ENCODE assay signal across 8 cellular contexts in genomic region chr3:16897254-16897926, GRCh38. TPM values are rescaled to one million over a fixed set of nuclear protein-coding genes. Genes with fewer than 3 reads are reported as not detected.
DNase-seq lines count a peak whose midpoint lies in the region; ATAC-seq and TF ChIP-seq lines count a peak whose summit lies in the region.

No MANE protein-coding gene starts in this region.

- peak; percentile 80 for ATAC-seq in HG02642 (IDR thresholded peaks at IDR 0.05; ENCODE audit: poor library complexity, unreplicated experiment)
- ATAC-seq in foreskin keratinocyte = peak; percentile 57
- no peak for ATAC-seq in aorta (ENCODE audit: low FRiP score)

- H3K27me3 ChIP-seq in foreskin keratinocyte = no peaks in the 10 kb centered on the region
- no peaks in the 10 kb centered on the region for H3K27me3 ChIP-seq in aorta (ENCODE audit: control insufficient read depth in 1 of 2, insufficient read depth in 2 of 2, low read length in 1 of 2)

- DNase-seq in activated gamma-delta T cell treated with Interleukin-2 at 50 U/mL for 16 hours (peak; percentile 50), activated gamma-delta T cell (lab: John Stamatoyannopoulos, UW) (no peak), NCI-H69 (lab: John Stamatoyannopoulos, UW) (peak; percentile 75), foreskin keratinocyte (peak in 1 of 2 donors; percentile 44), DMS79 treated with DMSO at 0.1 percent for 48 hours (lab: John Stamatoyannopoulos, UW) (no peak), aorta (no peak), GM10266 (ENCODE audit: extremely low spot score) (no peak)

- no peaks in the 10 kb centered on the region for H3K9me3 ChIP-seq in aorta (ENCODE audit: control insufficient read depth, low read length)

- H3K4me1 ChIP-seq in foreskin keratinocyte (no peaks in the 10 kb centered on the region), aorta (ENCODE audit: control insufficient read depth in 1 of 2, insufficient read depth in 2 of 2, low read length in 2 of 2) (peaks cover 0 to 1% of the 10 kb centered on the region in 2 donors)

- TF ChIP-seq CTCF in foreskin keratinocyte (conservative IDR thresholded peaks at IDR 0.05) (no peak), GM10266 (IDR thresholded peaks at IDR 0.05; ENCODE audit: control insufficient read depth, insufficient read depth, low read depth, missing control alignments) (no peak)

- H3K27ac ChIP-seq in foreskin keratinocyte = no peak overlapping the region
- H3K27ac ChIP-seq in aorta (ENCODE audit: low read depth in 1 of 2, low read length in 2 of 2) = no peak overlapping the region

- intact Hi-C loops in aorta (cut with DNase I) = no loop called here

- no peaks in the 10 kb centered on the region for H3K36me3 ChIP-seq in aorta (ENCODE audit: control insufficient read depth in 1 of 2, insufficient read depth in 2 of 2, low read length in 1 of 2)

- H3K4me3 ChIP-seq in aorta (ENCODE audit: low read length in 2 of 2) = no peak overlapping the region

- WGBS in aorta, 2 donors = 74 to 84% methylated on average over 11 of the region's 11 CpGs

RNA-seq across cellular contexts. Expression of gene PLCL2, which starts 12.6 kb away (rescaled TPM):
- total RNA-seq in foreskin keratinocyte = 1.7 TPM in 2 replicates
- polyA plus RNA-seq in foreskin keratinocyte = 0.60 and 0.61 TPM in 2 replicates
- 10 to 100 TPM; 10.5 to 16.7 TPM for total RNA-seq in aorta
- polyA plus RNA-seq in aorta = 1 to 10 TPM; 2.1 to 3.4 TPM

Comparison
In these comparisons a context has a peak if more than half of its experiments do, and no peak if none do; other contexts are left out.
1. DNase-seq: peak in activated gamma-delta T cell treated with Interleukin-2 at 50 U/mL for 16 hours (single experiment) and NCI-H69 (single experiment); none in activated gamma-delta T cell (single experiment), DMS79 treated with DMSO at 0.1 percent for 48 hours (single experiment), aorta (0 of 2) and GM10266 (single experiment).